In the genomic region with DNA sequence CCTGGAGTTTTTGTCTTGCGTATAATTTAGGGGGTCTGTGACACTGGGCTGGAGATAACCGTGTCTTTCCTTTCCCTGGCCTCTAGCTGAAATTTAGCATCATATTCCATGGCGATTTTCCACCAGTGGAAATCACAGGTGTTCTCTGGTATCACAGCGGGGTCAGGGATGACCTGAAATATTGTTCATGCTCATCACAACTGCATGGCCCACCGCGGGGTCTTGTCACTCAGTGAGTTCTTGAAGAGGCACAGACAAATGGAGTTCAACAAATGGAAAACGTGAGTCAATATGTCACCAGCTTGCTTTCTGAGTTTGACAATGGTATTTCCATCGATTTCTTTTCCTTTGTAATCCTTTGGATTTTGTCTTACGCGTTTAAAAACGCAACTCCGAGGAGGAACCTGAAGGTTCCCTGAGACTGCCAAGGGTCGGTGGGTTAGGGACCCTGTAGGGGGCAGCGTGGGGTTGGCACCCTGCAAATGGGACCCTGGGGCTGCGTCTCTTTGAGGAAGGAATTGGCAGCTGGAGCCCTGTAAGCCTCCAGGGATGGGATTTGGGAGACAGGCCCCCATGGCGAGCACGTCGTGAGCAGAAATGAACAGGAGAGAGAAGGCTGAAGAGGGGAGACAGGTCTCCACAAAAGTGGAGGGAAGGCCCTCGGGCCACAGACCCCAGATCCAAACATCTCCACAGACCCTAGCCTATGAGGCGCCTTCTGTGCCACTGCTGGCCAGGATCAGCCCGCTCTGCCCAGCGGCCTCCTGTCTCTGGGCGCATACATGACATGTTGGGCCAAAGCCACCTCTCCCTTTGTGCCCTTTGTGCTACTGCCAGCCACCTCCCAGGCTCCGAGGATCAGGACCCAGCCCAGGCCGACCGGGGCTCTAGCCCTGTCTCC, we compare ENCODE assay signal across 1 cellular context.
TF ChIP-seq lines count a peak whose summit lies in the region.

No MANE protein-coding gene starts in this region.

TF ChIP-seq in SK-N-SH treated with all-trans-retinoic acid at 6 μM for 48 hours, 23 proteins besides CTCF, POLR2A, EP300 and RAD21 (continued from another document):
- TF ChIP-seq CREB5 (CRISPR knock-in tag; IDR thresholded peaks at IDR 0.05; ENCODE audit: low read depth), result no peak
- no peak for TF ChIP-seq POU6F1 (CRISPR knock-in tag; IDR thresholded peaks at IDR 0.05; ENCODE audit: borderline replicate concordance, low read depth)
- TF ChIP-seq GLIS3 (CRISPR knock-in tag; IDR thresholded peaks at IDR 0.05), result no peak
- no peak for TF ChIP-seq RARB (CRISPR knock-in tag; IDR thresholded peaks at IDR 0.05)
- TF ChIP-seq ZNF565 (CRISPR knock-in tag; conservative IDR thresholded peaks at IDR 0.05; ENCODE audit: low read depth), result no peak
- no peak for TF ChIP-seq CSDC2 (CRISPR knock-in tag; IDR thresholded peaks at IDR 0.05)
- TF ChIP-seq TCF4 (CRISPR knock-in tag; IDR thresholded peaks at IDR 0.05; ENCODE audit: borderline replicate concordance), result no peak
- no peak for TF ChIP-seq ZFP30 (CRISPR knock-in tag; IDR thresholded peaks at IDR 0.05)
- TF ChIP-seq ZFP3 (CRISPR knock-in tag; IDR thresholded peaks at IDR 0.05), result no peak
- TF ChIP-seq, protein P1, sequence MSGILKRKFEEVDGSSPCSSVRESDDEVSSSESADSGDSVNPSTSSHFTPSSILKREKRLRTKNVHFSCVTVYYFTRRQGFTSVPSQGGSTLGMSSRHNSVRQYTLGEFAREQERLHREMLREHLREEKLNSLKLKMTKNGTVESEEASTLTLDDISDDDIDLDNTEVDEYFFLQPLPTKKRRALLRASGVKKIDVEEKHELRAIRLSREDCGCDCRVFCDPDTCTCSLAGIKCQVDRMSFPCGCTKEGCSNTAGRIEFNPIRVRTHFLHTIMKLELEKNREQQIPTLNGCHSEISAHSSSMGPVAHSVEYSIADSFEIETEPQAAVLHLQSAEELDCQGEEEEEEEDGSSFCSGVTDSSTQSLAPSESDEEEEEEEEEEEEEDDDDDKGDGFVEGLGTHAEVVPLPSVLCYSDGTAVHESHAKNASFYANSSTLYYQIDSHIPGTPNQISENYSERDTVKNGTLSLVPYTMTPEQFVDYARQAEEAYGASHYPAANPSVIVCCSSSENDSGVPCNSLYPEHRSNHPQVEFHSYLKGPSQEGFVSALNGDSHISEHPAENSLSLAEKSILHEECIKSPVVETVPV (CRISPR knock-in tag; IDR thresholded peaks at IDR 0.05), result no peak
